Comparison of ENCODE assay signal across 1 cellular context in genomic region chr17:193841-194806, GRCh38.
TF ChIP-seq lines count a peak whose summit lies in the region.

No MANE protein-coding gene starts in this region.

TF ChIP-seq in HepG2, 621 proteins besides CTCF, POLR2A, EP300 and RAD21 (continued from another document and continues in another):
- TF ChIP-seq, protein P1, sequence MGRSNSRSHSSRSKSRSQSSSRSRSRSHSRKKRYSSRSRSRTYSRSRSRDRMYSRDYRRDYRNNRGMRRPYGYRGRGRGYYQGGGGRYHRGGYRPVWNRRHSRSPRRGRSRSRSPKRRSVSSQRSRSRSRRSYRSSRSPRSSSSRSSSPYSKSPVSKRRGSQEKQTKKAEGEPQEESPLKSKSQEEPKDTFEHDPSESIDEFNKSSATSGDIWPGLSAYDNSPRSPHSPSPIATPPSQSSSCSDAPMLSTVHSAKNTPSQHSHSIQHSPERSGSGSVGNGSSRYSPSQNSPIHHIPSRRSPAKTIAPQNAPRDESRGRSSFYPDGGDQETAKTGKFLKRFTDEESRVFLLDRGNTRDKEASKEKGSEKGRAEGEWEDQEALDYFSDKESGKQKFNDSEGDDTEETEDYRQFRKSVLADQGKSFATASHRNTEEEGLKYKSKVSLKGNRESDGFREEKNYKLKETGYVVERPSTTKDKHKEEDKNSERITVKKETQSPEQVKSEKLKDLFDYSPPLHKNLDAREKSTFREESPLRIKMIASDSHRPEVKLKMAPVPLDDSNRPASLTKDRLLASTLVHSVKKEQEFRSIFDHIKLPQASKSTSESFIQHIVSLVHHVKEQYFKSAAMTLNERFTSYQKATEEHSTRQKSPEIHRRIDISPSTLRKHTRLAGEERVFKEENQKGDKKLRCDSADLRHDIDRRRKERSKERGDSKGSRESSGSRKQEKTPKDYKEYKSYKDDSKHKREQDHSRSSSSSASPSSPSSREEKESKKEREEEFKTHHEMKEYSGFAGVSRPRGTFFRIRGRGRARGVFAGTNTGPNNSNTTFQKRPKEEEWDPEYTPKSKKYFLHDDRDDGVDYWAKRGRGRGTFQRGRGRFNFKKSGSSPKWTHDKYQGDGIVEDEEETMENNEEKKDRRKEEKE (IDR thresholded peaks at IDR 0.05), result no peak
- TF ChIP-seq IKZF5 (CRISPR knock-in tag; IDR thresholded peaks at IDR 0.05) (0 out of 2 replicates have a peak, but pooled peaks have one; percentile 29), SNAI1 (CRISPR knock-in tag; IDR thresholded peaks at IDR 0.05; ENCODE audit: borderline replicate concordance) (no peak), NRL (CRISPR knock-in tag; IDR thresholded peaks at IDR 0.05; ENCODE audit: borderline replicate concordance) (no peak), AGO2 (optimal IDR thresholded peaks at IDR 0.05; ENCODE audit: low read depth, low read length) (no peak), SRF (IDR thresholded peaks at IDR 0.05; ENCODE audit: low read depth, low read length) (no peak), ZNF251 (CRISPR knock-in tag; IDR thresholded peaks at IDR 0.05) (no peak), MYNN (CRISPR knock-in tag; IDR thresholded peaks at IDR 0.05; ENCODE audit: low read depth) (no peak), SIX4 (CRISPR knock-in tag; IDR thresholded peaks at IDR 0.05) (no peak), ETV6 (CRISPR knock-in tag; conservative IDR thresholded peaks at IDR 0.05) (no peak), REL (CRISPR knock-in tag; conservative IDR thresholded peaks at IDR 0.05) (no peak), HOXD1 (CRISPR knock-in tag; IDR thresholded peaks at IDR 0.05) (no peak), ZSCAN31 (CRISPR knock-in tag; IDR thresholded peaks at IDR 0.05; ENCODE audit: low read depth) (no peak), ZNF276 (CRISPR knock-in tag; IDR thresholded peaks at IDR 0.05; ENCODE audit: low read depth) (no peak), NR2F1 (CRISPR knock-in tag; IDR thresholded peaks at IDR 0.05) (no peak), MXD3 (CRISPR knock-in tag; IDR thresholded peaks at IDR 0.05) (peak; percentile 36; the same call in 1 of the 2 replicates), ZSCAN25 (CRISPR knock-in tag; IDR thresholded peaks at IDR 0.05) (no peak; the same call in 1 of the 2 replicates), ZC3H13 (CRISPR knock-in tag; IDR thresholded peaks at IDR 0.05) (no peak), FLYWCH1 (CRISPR knock-in tag; IDR thresholded peaks at IDR 0.05) (no peak), ZNF253 (CRISPR knock-in tag; IDR thresholded peaks at IDR 0.05; ENCODE audit: borderline replicate concordance) (no peak), BCL6 (CRISPR knock-in tag; IDR thresholded peaks at IDR 0.05) (no peak), ZNF451 (CRISPR knock-in tag; IDR thresholded peaks at IDR 0.05) (no peak), ZNF414 (CRISPR knock-in tag; IDR thresholded peaks at IDR 0.05) (no peak; the same call in 1 of the 2 replicates), MED13 (CRISPR knock-in tag; IDR thresholded peaks at IDR 0.05) (0 out of 2 replicates have a peak, but pooled peaks have one; percentile 37), MXI1 (IDR thresholded peaks at IDR 0.05; ENCODE audit: borderline replicate concordance, low read depth, low read length) (peak; percentile 30; the same call in 1 of the 3 replicates), SP2 (CRISPR knock-in tag; IDR thresholded peaks at IDR 0.05) (no peak; the same call in 1 of the 2 replicates), ELK4 (CRISPR knock-in tag; IDR thresholded peaks at IDR 0.05; ENCODE audit: borderline replicate concordance) (no peak), ZNF44 (CRISPR knock-in tag; IDR thresholded peaks at IDR 0.05) (no peak), KLF9 (CRISPR knock-in tag; IDR thresholded peaks at IDR 0.05; ENCODE audit: low read depth) (no peak), ZNF136 (CRISPR knock-in tag; IDR thresholded peaks at IDR 0.05; ENCODE audit: low read depth) (no peak), CBX5 (CRISPR knock-in tag; IDR thresholded peaks at IDR 0.05; ENCODE audit: borderline replicate concordance) (no peak), DMTF1 (CRISPR knock-in tag; IDR thresholded peaks at IDR 0.05) (no peak), SALL2 (CRISPR knock-in tag; IDR thresholded peaks at IDR 0.05) (no peak), HNF1A (IDR thresholded peaks at IDR 0.05; ENCODE audit: low read depth) (no peak), HNF1A (CRISPR knock-in tag; IDR thresholded peaks at IDR 0.05; ENCODE audit: borderline replicate concordance) (0 out of 2 replicates have a peak, but pooled peaks have one; percentile 16)
- TF ChIP-seq, protein P2, sequence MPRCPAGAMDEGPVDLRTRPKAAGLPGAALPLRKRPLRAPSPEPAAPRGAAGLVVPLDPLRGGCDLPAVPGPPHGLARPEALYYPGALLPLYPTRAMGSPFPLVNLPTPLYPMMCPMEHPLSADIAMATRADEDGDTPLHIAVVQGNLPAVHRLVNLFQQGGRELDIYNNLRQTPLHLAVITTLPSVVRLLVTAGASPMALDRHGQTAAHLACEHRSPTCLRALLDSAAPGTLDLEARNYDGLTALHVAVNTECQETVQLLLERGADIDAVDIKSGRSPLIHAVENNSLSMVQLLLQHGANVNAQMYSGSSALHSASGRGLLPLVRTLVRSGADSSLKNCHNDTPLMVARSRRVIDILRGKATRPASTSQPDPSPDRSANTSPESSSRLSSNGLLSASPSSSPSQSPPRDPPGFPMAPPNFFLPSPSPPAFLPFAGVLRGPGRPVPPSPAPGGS (CRISPR knock-in tag; IDR thresholded peaks at IDR 0.05), result no peak
- TF ChIP-seq, protein P3, sequence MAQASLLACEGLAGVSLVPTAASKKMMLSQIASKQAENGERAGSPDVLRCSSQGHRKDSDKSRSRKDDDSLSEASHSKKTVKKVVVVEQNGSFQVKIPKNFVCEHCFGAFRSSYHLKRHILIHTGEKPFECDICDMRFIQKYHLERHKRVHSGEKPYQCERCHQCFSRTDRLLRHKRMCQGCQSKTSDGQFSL (CRISPR knock-in tag; IDR thresholded peaks at IDR 0.05), result peak; percentile 15; the same call in 1 of the 2 replicates
- TF ChIP-seq, protein P4, sequence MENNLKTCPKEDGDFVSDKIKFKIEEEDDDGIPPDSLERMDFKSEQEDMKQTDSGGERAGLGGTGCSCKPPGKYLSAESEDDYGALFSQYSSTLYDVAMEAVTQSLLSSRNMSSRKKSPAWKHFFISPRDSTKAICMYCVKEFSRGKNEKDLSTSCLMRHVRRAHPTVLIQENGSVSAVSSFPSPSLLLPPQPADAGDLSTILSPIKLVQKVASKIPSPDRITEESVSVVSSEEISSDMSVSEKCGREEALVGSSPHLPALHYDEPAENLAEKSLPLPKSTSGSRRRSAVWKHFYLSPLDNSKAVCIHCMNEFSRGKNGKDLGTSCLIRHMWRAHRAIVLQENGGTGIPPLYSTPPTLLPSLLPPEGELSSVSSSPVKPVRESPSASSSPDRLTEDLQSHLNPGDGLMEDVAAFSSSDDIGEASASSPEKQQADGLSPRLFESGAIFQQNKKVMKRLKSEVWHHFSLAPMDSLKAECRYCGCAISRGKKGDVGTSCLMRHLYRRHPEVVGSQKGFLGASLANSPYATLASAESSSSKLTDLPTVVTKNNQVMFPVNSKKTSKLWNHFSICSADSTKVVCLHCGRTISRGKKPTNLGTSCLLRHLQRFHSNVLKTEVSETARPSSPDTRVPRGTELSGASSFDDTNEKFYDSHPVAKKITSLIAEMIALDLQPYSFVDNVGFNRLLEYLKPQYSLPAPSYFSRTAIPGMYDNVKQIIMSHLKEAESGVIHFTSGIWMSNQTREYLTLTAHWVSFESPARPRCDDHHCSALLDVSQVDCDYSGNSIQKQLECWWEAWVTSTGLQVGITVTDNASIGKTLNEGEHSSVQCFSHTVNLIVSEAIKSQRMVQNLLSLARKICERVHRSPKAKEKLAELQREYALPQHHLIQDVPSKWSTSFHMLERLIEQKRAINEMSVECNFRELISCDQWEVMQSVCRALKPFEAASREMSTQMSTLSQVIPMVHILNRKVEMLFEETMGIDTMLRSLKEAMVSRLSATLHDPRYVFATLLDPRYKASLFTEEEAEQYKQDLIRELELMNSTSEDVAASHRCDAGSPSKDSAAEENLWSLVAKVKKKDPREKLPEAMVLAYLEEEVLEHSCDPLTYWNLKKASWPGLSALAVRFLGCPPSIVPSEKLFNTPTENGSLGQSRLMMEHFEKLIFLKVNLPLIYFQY (CRISPR knock-in tag; IDR thresholded peaks at IDR 0.05; ENCODE audit: borderline replicate concordance), result no peak
- TF ChIP-seq, protein P5, sequence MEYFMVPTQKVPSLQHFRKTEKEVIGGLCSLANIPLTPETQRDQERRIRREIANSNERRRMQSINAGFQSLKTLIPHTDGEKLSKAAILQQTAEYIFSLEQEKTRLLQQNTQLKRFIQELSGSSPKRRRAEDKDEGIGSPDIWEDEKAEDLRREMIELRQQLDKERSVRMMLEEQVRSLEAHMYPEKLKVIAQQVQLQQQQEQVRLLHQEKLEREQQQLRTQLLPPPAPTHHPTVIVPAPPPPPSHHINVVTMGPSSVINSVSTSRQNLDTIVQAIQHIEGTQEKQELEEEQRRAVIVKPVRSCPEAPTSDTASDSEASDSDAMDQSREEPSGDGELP (IDR thresholded peaks at IDR 0.05; ENCODE audit: borderline replicate concordance, low read depth), result no peak
